In the genomic region with DNA sequence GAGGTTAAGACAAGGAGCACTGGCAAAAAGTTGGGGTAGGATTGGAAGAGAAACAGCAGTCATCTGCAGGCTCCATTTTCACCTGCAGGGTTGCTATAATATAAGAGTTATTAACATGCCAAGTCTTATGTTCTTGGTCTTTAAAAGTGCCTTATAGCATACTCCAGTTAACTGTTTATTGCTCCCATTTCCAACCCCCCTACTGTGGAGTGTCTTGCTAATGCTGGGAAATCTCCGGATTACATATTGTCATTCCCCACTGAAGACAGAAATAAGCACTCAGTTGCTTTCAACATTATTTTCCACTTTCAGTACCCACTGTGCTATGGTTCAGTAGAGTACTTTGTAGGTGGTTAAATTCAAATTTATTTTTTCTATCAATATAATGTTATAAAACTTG, we compare ENCODE assay signal across 30 cellular contexts.
"Had no signal": no experiment of that assay in that cellular context is flagged by ENCODE, and none has a peak within 500 bp of the region (broad histone marks: within the 10 kb centered on the region; RNA-seq: fewer than 3 reads in every experiment).

No MANE protein-coding gene starts in this region.

- H3K27ac ChIP-seq: neutrophil, pancreas, prostate gland, right lobe of liver, sigmoid colon, spleen, suprapubic skin, testis, tibial artery, upper lobe of left lung, vagina had no signal

- H3K27me3 ChIP-seq: neutrophil, right lobe of liver, sigmoid colon, suprapubic skin, testis, tibial artery, upper lobe of left lung, vagina had no signal

- H3K9me3 ChIP-seq: neutrophil, pancreas, prostate gland, right lobe of liver, sigmoid colon, suprapubic skin, testis, tibial artery, upper lobe of left lung, vagina had no signal

- H3K27ac Mint-ChIP-seq: naive thymus-derived CD4-positive, alpha-beta T cell; natural killer cell; nephron; stimulated activated memory B cell treated with anti-CD40 and anti-IgM and Interleukin-4, amounts not matched to agents 10 μg/mL and 1 μg/mL and 100 μg/mL, for 72 hours; stimulated activated naive CD8-positive, alpha-beta T cell treated with anti-CD3 and anti-CD28 coated beads, Interleukin-15, amount 100 ng/mL, for 72 hours had no signal

- DNase-seq: naive thymus-derived CD4-positive, alpha-beta T cell; natural killer cell; nucleus accumbens; pancreas; right cardiac atrium; right lobe of liver; sigmoid colon; small intestine; spleen; stimulated activated CD4-positive, alpha-beta T cell treated with anti-CD3 and anti-CD28 coated beads, Interleukin-12 subunit alpha, Interleukin-12 subunit beta, amount 100 ng/mL, for 4 hours; stimulated activated CD4-positive, alpha-beta T cell treated with anti-CD3 and anti-CD28 coated beads, Interleukin-1b, Interleukin-23, amount 100 ng/mL, for 48 hours; stimulated activated CD4-positive, alpha-beta T cell treated with anti-CD3 and anti-CD28 coated beads, Interleukin-4, amount 100 ng/mL, for 1 hour; stimulated activated CD4-positive, alpha-beta T cell treated with anti-CD3 and anti-CD28 coated beads, Interleukin-4, amount 100 ng/mL, for 4 hours; stimulated activated CD8-positive, alpha-beta memory T cell treated with anti-CD3 and anti-CD28 coated beads, Interleukin-4, amount 100 ng/mL, for 48 hours; stimulated activated naive CD4-positive, alpha-beta T cell; stimulated activated naive CD8-positive, alpha-beta T cell treated with anti-CD3 and anti-CD28 coated beads, Interleukin-15, amount 100 ng/mL, for 72 hours; stimulated activated naive CD8-positive, alpha-beta T cell treated with anti-CD3 and anti-CD28 coated beads, Interleukin-15, Interleukin-2, amounts not matched to agents 100 U/mL and 50 U/mL, for 24 hours; substantia nigra; testis; tibial artery; trophoblast cell; upper lobe of left lung had no signal

- H3K36me3 Mint-ChIP-seq: naive thymus-derived CD4-positive, alpha-beta T cell; natural killer cell; stimulated activated memory B cell treated with anti-CD40 and anti-IgM and Interleukin-4, amounts not matched to agents 10 μg/mL and 1 μg/mL and 100 μg/mL, for 72 hours had no signal

- ATAC-seq: naive thymus-derived CD4-positive, alpha-beta T cell; natural killer cell; pancreas; right cardiac atrium; right lobe of liver; stimulated activated memory B cell treated with anti-CD40 and anti-IgM and Interleukin-4, amounts not matched to agents 10 μg/mL and 1 μg/mL and 100 μg/mL, for 72 hours; stimulated activated naive CD8-positive, alpha-beta T cell treated with anti-CD3 and anti-CD28 coated beads, Interleukin-15, amount 100 ng/mL, for 72 hours; stimulated activated naive CD8-positive, alpha-beta T cell treated with anti-CD3 and anti-CD28 coated beads, Interleukin-15, Interleukin-2, amounts not matched to agents 100 U/mL and 50 U/mL, for 24 hours had no signal

- H3K27me3 Mint-ChIP-seq: naive thymus-derived CD4-positive, alpha-beta T cell; stimulated activated memory B cell treated with anti-CD40 and anti-IgM and Interleukin-4, amounts not matched to agents 10 μg/mL and 1 μg/mL and 100 μg/mL, for 72 hours; stimulated activated naive CD8-positive, alpha-beta T cell treated with anti-CD3 and anti-CD28 coated beads, Interleukin-15, amount 100 ng/mL, for 72 hours had no signal

- H3K4me1 Mint-ChIP-seq: naive thymus-derived CD4-positive, alpha-beta T cell; natural killer cell; nephron; stimulated activated memory B cell treated with anti-CD40 and anti-IgM and Interleukin-4, amounts not matched to agents 10 μg/mL and 1 μg/mL and 100 μg/mL, for 72 hours; stimulated activated naive CD8-positive, alpha-beta T cell treated with anti-CD3 and anti-CD28 coated beads, Interleukin-15, amount 100 ng/mL, for 72 hours had no signal

- H3K36me3 ChIP-seq: neutrophil, pancreas, prostate gland, right lobe of liver, sigmoid colon, spleen, suprapubic skin, tibial artery, upper lobe of left lung, vagina had no signal

- H3K9me3 Mint-ChIP-seq: stimulated activated memory B cell treated with anti-CD40 and anti-IgM and Interleukin-4, amounts not matched to agents 10 μg/mL and 1 μg/mL and 100 μg/mL, for 72 hours had no signal

- FAIRE-seq: small intestine, urothelium cell line had no signal

- H3K4me1 ChIP-seq: pancreas, prostate gland, right lobe of liver, sigmoid colon, spleen, suprapubic skin, testis, tibial artery, upper lobe of left lung, vagina had no signal

- H3K4me3 Mint-ChIP-seq: naive thymus-derived CD4-positive, alpha-beta T cell; natural killer cell; nephron; neural crest cell; stimulated activated memory B cell treated with anti-CD40 and anti-IgM and Interleukin-4, amounts not matched to agents 10 μg/mL and 1 μg/mL and 100 μg/mL, for 72 hours; stimulated activated naive CD8-positive, alpha-beta T cell treated with anti-CD3 and anti-CD28 coated beads, Interleukin-15, amount 100 ng/mL, for 72 hours had no signal

- H3K4me3 ChIP-seq: pancreas, prostate gland, right lobe of liver, sigmoid colon, spleen, suprapubic skin, testis, tibial artery, upper lobe of left lung, vagina had no signal
